In genomic region chr1:90616395-90616794, GRCh38 we compare ENCODE assay signal across 9 cellular contexts.
DNase-seq lines count a peak whose midpoint lies in the region; ATAC-seq and TF ChIP-seq lines count a peak whose summit lies in the region.
"Had no signal": no experiment of that assay in that cellular context is flagged by ENCODE, and none has a peak within 500 bp of the region (broad histone marks: within the 10 kb centered on the region; RNA-seq: fewer than 3 reads in every experiment).

No MANE protein-coding gene starts in this region.

- H2AK5ac ChIP-seq in IMR-90 (ENCODE audit: low read depth, low read length): no peak overlapping the region

- TF ChIP-seq RAD21 in IMR-90 (IDR thresholded peaks at IDR 0.05; ENCODE audit: low read length): no peak
- peak; percentile 12; the same call in 1 of the 2 replicates for TF ChIP-seq RAD21 in SK-N-SH (IDR thresholded peaks at IDR 0.05; ENCODE audit: low read length)

- H3K9me3 ChIP-seq in IMR-90 (ENCODE audit: control insufficient read depth, insufficient read depth, low read length) (no peaks in the 10 kb centered on the region), SK-N-SH (no peaks in the 10 kb centered on the region)

- H3K9ac ChIP-seq in IMR-90 (ENCODE audit: low read depth, low read length): no peak overlapping the region
- H3K9ac ChIP-seq in SK-N-SH: no peak overlapping the region

- no peak overlapping the region for H2BK5ac ChIP-seq in IMR-90 (ENCODE audit: low read depth, low read length, poor library complexity, severe bottlenecking)

- no peaks in the 10 kb centered on the region for H3K79me2 ChIP-seq in SK-N-SH (ENCODE audit: insufficient read depth)

- POLR2A ChIA-PET in IMR-90 (lab: Charles Lee; ENCODE audit: unreplicated experiment) (no interaction called here), SK-N-SH (lab: Yijun Ruan, JAX) (no interaction called here)

- H3K27ac ChIP-seq in IMR-90 (ENCODE audit: insufficient read depth, low read length): no peak overlapping the region
- no peak overlapping the region for H3K27ac ChIP-seq in SK-N-SH (ENCODE audit: low read depth in 2 of 2, low read length in 1 of 2)

- no peaks in the 10 kb centered on the region for H3K79me1 ChIP-seq in IMR-90 (ENCODE audit: low read depth in 1 of 2, low read length in 2 of 2)

- H2AFZ ChIP-seq in IMR-90 (replicated peaks; ENCODE audit: low read length, poor library complexity) (no peak overlapping the region), SK-N-SH (ENCODE audit: low read depth) (no peak overlapping the region)

- dilution Hi-C loops in IMR-90 (cut with HindIII; ENCODE audit: low sequenced_read_pairs, unreplicated experiment): no loop called here

- H4K5ac ChIP-seq in IMR-90 (ENCODE audit: low read depth, low read length): no peak overlapping the region

- H2BK20ac ChIP-seq in IMR-90 (ENCODE audit: low read depth, low read length): no peak overlapping the region

- no peak overlapping the region for H3K4me2 ChIP-seq in IMR-90 (ENCODE audit: low read depth, low read length)
- H3K4me2 ChIP-seq in SK-N-SH: no peak overlapping the region

- H3K56ac ChIP-seq in IMR-90 (ENCODE audit: extremely low read depth, insufficient read depth, low read length): no peak overlapping the region

- intact Hi-C loops in IMR-90 (cut with micrococcal nuclease): no loop called here

- WGBS in IMR-90 (ENCODE audit: extremely low coverage in 2 of 2, insufficient read length in 1 of 2), 2 experiments: no CpG with 5 or more reads among the region's 4 CpGs
- WGBS in SK-N-SH (ENCODE audit: low lambda C conversion rate): 0% methylated on average over 4 of the region's 4 CpGs

- no peak overlapping the region for H4K91ac ChIP-seq in IMR-90 (ENCODE audit: insufficient read depth, low read depth, low read length)

- no peaks in the 10 kb centered on the region for H4K20me1 ChIP-seq in IMR-90 (ENCODE audit: insufficient read depth, low read length)
- H4K20me1 ChIP-seq in SK-N-SH (ENCODE audit: insufficient read depth): no peaks in the 10 kb centered on the region

- no peaks in the 10 kb centered on the region for H3F3A ChIP-seq in SK-N-SH (replicated peaks; ENCODE audit: insufficient read depth)

- no TSS peak for BruUV-seq in IMR-90 (replicated peaks; lab: Mats Ljungman, UMichigan)

- H3K4me3 ChIP-seq in IMR-90 (ENCODE audit: insufficient read depth, low read depth, low read length) (no peak overlapping the region), SK-N-SH (ENCODE audit: low read depth in 2 of 2, low read length in 1 of 2) (no peak overlapping the region; a peak in 1 of 4 replicates)

- in situ Hi-C loops in IMR-90 (cut with MboI; ENCODE audit: low sequenced_read_pairs): no loop called here

- no peak for ATAC-seq in IMR-90 (ENCODE audit: low read depth)
- ATAC-seq in GM19452 (IDR thresholded peaks at IDR 0.05; ENCODE audit: unreplicated experiment): no peak

- H3K23ac ChIP-seq in IMR-90 (ENCODE audit: low read depth, low read length): no peak overlapping the region

- no peak overlapping the region for H2BK15ac ChIP-seq in IMR-90 (ENCODE audit: low read depth, low read length)

- H3K36me3 ChIP-seq in IMR-90 (ENCODE audit: control insufficient read depth, insufficient read depth, low read length): no peaks in the 10 kb centered on the region
- no peaks in the 10 kb centered on the region for H3K36me3 ChIP-seq in SK-N-SH (replicated peaks in 1 of 2; ENCODE audit: control insufficient read depth in 1 of 2, insufficient read depth in 2 of 2, low read length in 1 of 2)

- TF ChIP-seq CTCF in IMR-90 (conservative IDR thresholded peaks at IDR 0.05; ENCODE audit: low read depth, low read length) (0 out of 2 replicates have a peak, but pooled peaks have one; percentile 17), SK-N-SH (IDR thresholded peaks at IDR 0.05) (peak; percentile 40)

- no peaks in the 10 kb centered on the region for H3K9me2 ChIP-seq in SK-N-SH

- H3K27me3 ChIP-seq in IMR-90 (ENCODE audit: control insufficient read depth, insufficient read depth, low read length): no peaks in the 10 kb centered on the region
- H3K27me3 ChIP-seq in SK-N-SH (ENCODE audit: insufficient read depth): no peaks in the 10 kb centered on the region; the same call in 1 of the 2 replicates

- no peak overlapping the region for H2BK120ac ChIP-seq in IMR-90 (ENCODE audit: low read depth, low read length)

- DNase-seq in DMS 273 (lab: John Stamatoyannopoulos, UW; ENCODE audit: unreplicated experiment): peak; percentile 81
- no peak for DNase-seq in IMR-90
- peak; percentile 8 for DNase-seq in SK-N-SH
- DNase-seq in islet precursor cell: peak; percentile 65
- no peak for DNase-seq in stimulated activated naive CD4-positive, alpha-beta T cell treated with Interleukin-2 at 50 U/mL for 16 hours (lab: John Stamatoyannopoulos, UW)
- no peak for DNase-seq in NCI-H2196 treated with DMSO at 0.1 percent for 48 hours (lab: John Stamatoyannopoulos, UW; ENCODE audit: unreplicated experiment)
- DNase-seq in stimulated activated CD4-positive, alpha-beta T cell treated with anti-CD3 and anti-CD28 coated beads, Interleukin-4, amount 100 ng/mL, for 4 hours: no peak
- DNase-seq: activated B cell treated with CpG ODN at 0.5 μM for 24 hours had no signal

- CTCF ChIA-PET in IMR-90 (lab: Yijun Ruan, JAX) (interaction anchor here (1.5 kb wide), 1 partner anchor 554 kb away, joined by 3 read pairs; no protein-coding TSS in a partner anchor), SK-N-SH (lab: Yijun Ruan, JAX) (interaction anchor here (0.7 to 1.4 kb wide), 3 partner anchors 10 to 33 kb away, joined by 3 to 4 read pairs (median 3); no protein-coding TSS in a partner anchor)

- H3K14ac ChIP-seq in IMR-90 (replicated peaks; ENCODE audit: low read depth, low read length): no peak overlapping the region

- H3K4me1 ChIP-seq in IMR-90 (ENCODE audit: control insufficient read depth, insufficient read depth, low read length): no peaks in the 10 kb centered on the region
- peaks cover 0 to 20% of the 10 kb centered on the region in 2 experiments; a peak in 1 of 4 replicates for H3K4me1 ChIP-seq in SK-N-SH (ENCODE audit: control insufficient read depth in 1 of 2, insufficient read depth in 2 of 2, low read depth in 1 of 2, low read length in 1 of 2)

- no peak for TF ChIP-seq POLR2A in IMR-90 (IDR thresholded peaks at IDR 0.05; ENCODE audit: low read depth, low read length)

- H3K9me1 ChIP-seq in IMR-90 (ENCODE audit: insufficient read depth, low read length): no peaks in the 10 kb centered on the region

- no peak overlapping the region for H2AK9ac ChIP-seq in IMR-90 (replicated peaks; ENCODE audit: low read depth, low read length, poor library complexity)

- no peak overlapping the region for H3K4ac ChIP-seq in IMR-90 (ENCODE audit: low read depth, low read length)

- H3K18ac ChIP-seq in IMR-90 (ENCODE audit: low read depth, low read length): no peak overlapping the region

- H4K8ac ChIP-seq in IMR-90 (ENCODE audit: low read depth in 2 of 2, low read length in 2 of 2): no peak overlapping the region

- TF ChIP-seq EP300 in SK-N-SH (IDR thresholded peaks at IDR 0.05; ENCODE audit: borderline replicate concordance in 1 of 2, low read depth in 1 of 2, low read length in 1 of 2): no peak

TF ChIP-seq in IMR-90, 13 proteins besides CTCF, POLR2A, EP300 and RAD21:
- TF ChIP-seq MXI1 (IDR thresholded peaks at IDR 0.05; ENCODE audit: borderline replicate concordance, low read depth, low read length) (no peak), SMC3 (IDR thresholded peaks at IDR 0.05; ENCODE audit: low read depth, low read length) (0 out of 2 replicates have a peak, but pooled peaks have one; percentile 7)

TF ChIP-seq in SK-N-SH, 30 proteins besides CTCF, POLR2A, EP300 and RAD21:
- TF ChIP-seq GATA2 (CRISPR knock-in tag; IDR thresholded peaks at IDR 0.05) (no peak), FOXJ3 (CRISPR knock-in tag; IDR thresholded peaks at IDR 0.05) (no peak), REST (IDR thresholded peaks at IDR 0.05; ENCODE audit: low read depth, low read length) (no peak), POLR2AphosphoS5 (IDR thresholded peaks at IDR 0.05; ENCODE audit: low read depth, low read length) (no peak)

Comparison
In these comparisons a context has a peak if more than half of its experiments do, and no peak if none do; other contexts are left out.
1. DNase-seq: peak in DMS 273 (single experiment), SK-N-SH (single experiment) and islet precursor cell (single experiment); none in IMR-90 (single experiment), stimulated activated naive CD4-positive, alpha-beta T cell treated with Interleukin-2 at 50 U/mL for 16 hours (single experiment), NCI-H2196 treated with DMSO at 0.1 percent for 48 hours (single experiment) and stimulated activated CD4-positive, alpha-beta T cell treated with anti-CD3 and anti-CD28 coated beads, Interleukin-4, amount 100 ng/mL, for 4 hours (0 of 2).